In genomic region chr13:21297914-21298831, GRCh38 we compare ENCODE assay signal across 1 cellular context.
TF ChIP-seq lines count a peak whose summit lies in the region.

No MANE protein-coding gene starts in this region.

TF ChIP-seq in K562, 482 proteins besides CTCF, POLR2A, EP300 and RAD21 (continued from another document and continues in another):
- TF ChIP-seq KDM4B (IDR thresholded peaks at IDR 0.05; ENCODE audit: borderline replicate concordance in 2 of 2, low read depth in 1 of 2) (no peak), E2F4 (CRISPR knock-in tag; IDR thresholded peaks at IDR 0.05; ENCODE audit: low read depth) (no peak), YBX1 (IDR thresholded peaks at IDR 0.05) (no peak), CREB3L1 (IDR thresholded peaks at IDR 0.05; ENCODE audit: borderline replicate concordance, low read depth) (peak; percentile 45; the same call in 1 of the 2 replicates), E4F1 (CRISPR knock-in tag; IDR thresholded peaks at IDR 0.05; ENCODE audit: borderline replicate concordance) (no peak), KLF1 (tag; IDR thresholded peaks at IDR 0.05) (peak; percentile 41; the same call in 1 of the 2 replicates), ZNF444 (CRISPR knock-in tag; IDR thresholded peaks at IDR 0.05) (no peak), TCFL5 (CRISPR knock-in tag; conservative IDR thresholded peaks at IDR 0.05) (no peak), SNRNP70 (optimal IDR thresholded peaks at IDR 0.05; ENCODE audit: low read depth, low read length) (no peak), RB1 (IDR thresholded peaks at IDR 0.05; ENCODE audit: low read depth) (peak; percentile 78; the same call in 1 of the 2 replicates), USF1 (CRISPR knock-in tag; IDR thresholded peaks at IDR 0.05) (peak; percentile 99), CCNT2 (IDR thresholded peaks at IDR 0.05; ENCODE audit: borderline replicate concordance, extremely low read depth, insufficient read length, low read depth, low read length) (peak; percentile 55), UBTF (IDR thresholded peaks at IDR 0.05; ENCODE audit: borderline replicate concordance in 1 of 2, low read depth in 2 of 2, low read length in 2 of 2) (peak in 1 of 2 experiments; percentile 28; a peak in 1 of 4 replicates), SAP30 (IDR thresholded peaks at IDR 0.05; ENCODE audit: borderline replicate concordance, insufficient read depth, low read depth, low read length, poor library complexity, severe bottlenecking) (peak; percentile 94), MYC (IDR thresholded peaks at IDR 0.05; ENCODE audit: low read depth, low read length) (peak; percentile 67), MYC (CRISPR knock-in tag; IDR thresholded peaks at IDR 0.05; ENCODE audit: borderline replicate concordance, low read depth) (peak; percentile 65; the same call in 1 of the 2 replicates), PREB (CRISPR knock-in tag; IDR thresholded peaks at IDR 0.05) (no peak), TFAP4 (CRISPR knock-in tag; IDR thresholded peaks at IDR 0.05; ENCODE audit: borderline replicate concordance) (peak; percentile 70), CHCHD3 (CRISPR knock-in tag; IDR thresholded peaks at IDR 0.05) (no peak), ILK (tag; IDR thresholded peaks at IDR 0.05; ENCODE audit: borderline replicate concordance, low read depth) (no peak), USF2 (CRISPR knock-in tag; IDR thresholded peaks at IDR 0.05) (peak; percentile 99), ARID4B (CRISPR knock-in tag; IDR thresholded peaks at IDR 0.05) (peak; percentile 91), SPI1 (IDR thresholded peaks at IDR 0.05; ENCODE audit: borderline replicate concordance, low read depth, low read length) (no peak), GTF3C2 (IDR thresholded peaks at IDR 0.05; ENCODE audit: borderline replicate concordance, extremely low read depth, insufficient read length) (no peak), ZNF280B (CRISPR knock-in tag; IDR thresholded peaks at IDR 0.05) (no peak), ZNF134 (CRISPR knock-in tag; conservative IDR thresholded peaks at IDR 0.05) (no peak), ZSCAN32 (CRISPR knock-in tag; IDR thresholded peaks at IDR 0.05) (no peak), RBM14 (IDR thresholded peaks at IDR 0.05; ENCODE audit: borderline replicate concordance, insufficient read depth, low read depth, low read length) (no peak), ZNF395 (CRISPR knock-in tag; IDR thresholded peaks at IDR 0.05) (no peak), MAFK (IDR thresholded peaks at IDR 0.05; ENCODE audit: low read length) (no peak), ATF7 (IDR thresholded peaks at IDR 0.05) (peak; percentile 75; the same call in 1 of the 2 replicates), ZNF217 (CRISPR knock-in tag; IDR thresholded peaks at IDR 0.05) (no peak), ZNF282 (CRISPR knock-in tag; IDR thresholded peaks at IDR 0.05) (no peak)
